Comparison of ENCODE assay signal across 1 cellular context in genomic region chr1:17168480-17168878, GRCh38.
TF ChIP-seq lines count a peak whose summit lies in the region.

No MANE protein-coding gene starts in this region.

TF ChIP-seq in GM23338, 12 proteins besides CTCF, POLR2A, EP300 and RAD21 (continued from another document):
- no peak for TF ChIP-seq ZNF462 (CRISPR knock-in tag; IDR thresholded peaks at IDR 0.05)
